Comparison of ENCODE assay signal across 16 cellular contexts in genomic region chr11:130635937-130636336, GRCh38.
DNase-seq lines count a peak whose midpoint lies in the region; FAIRE-seq and TF ChIP-seq lines count a peak whose summit lies in the region.
"Had no signal": no experiment of that assay in that cellular context is flagged by ENCODE, and none has a peak within 500 bp of the region (broad histone marks: within the 10 kb centered on the region; RNA-seq: fewer than 3 reads in every experiment).

No MANE protein-coding gene starts in this region.

- H3K79me1 ChIP-seq in mesendoderm (ENCODE audit: low read length): no peaks in the 10 kb centered on the region

- H3K56ac ChIP-seq in mesendoderm (ENCODE audit: low read length): no peak overlapping the region

- dilution Hi-C loops in keratinocyte (cut with MboI; ENCODE audit: extremely low pct_ligation_motif_present, low sequenced_read_pairs): no loop called here

- H2BK15ac ChIP-seq in mesendoderm (replicated peaks; ENCODE audit: low read depth): no peak overlapping the region

- H2AK5ac ChIP-seq in mesendoderm (ENCODE audit: low read length): no peak overlapping the region

- no peak overlapping the region for H3K4ac ChIP-seq in mesendoderm (ENCODE audit: low read depth, low read length)

- peak overlapping the region; percentile 39 for H3K9ac ChIP-seq in keratinocyte (ENCODE audit: control insufficient read depth, extremely low read depth, insufficient read depth, low read length)
- H3K9ac ChIP-seq in mesendoderm (ENCODE audit: low read length): no peak overlapping the region

- H2AFZ ChIP-seq in keratinocyte (ENCODE audit: control insufficient read depth, low read length): no peak overlapping the region

- TF ChIP-seq CTCF in keratinocyte (optimal IDR thresholded peaks at IDR 0.05 in 1 of 3, IDR thresholded peaks at IDR 0.05 in 1 of 3, conservative IDR thresholded peaks at IDR 0.05 in 1 of 3; ENCODE audit: extremely low read depth in 1 of 3, insufficient read depth in 2 of 3, low read length in 3 of 3) (no peak), vagina (IDR thresholded peaks at IDR 0.05) (no peak)

- no peak overlapping the region for H2BK120ac ChIP-seq in mesendoderm (ENCODE audit: low read depth, low read length)

- no peak overlapping the region for H4K5ac ChIP-seq in mesendoderm (ENCODE audit: low read length)

- no peak for FAIRE-seq in keratinocyte (lab: Jason Lieb, UNC)
- FAIRE-seq: HTR-8/SVneo had no signal

- no CpG with 5 or more reads among the region's 3 CpGs for WGBS in mesendoderm (ENCODE audit: extremely low coverage, insufficient coverage, low lambda C conversion rate)

- no peaks in the 10 kb centered on the region for H3K36me3 Mint-ChIP-seq in activated CD4-positive, alpha-beta T cell treated with anti-CD3 and anti-CD28 coated beads, Interleukin-2, amount 10 ng/mL, durations not matched to agents 24 days and 14 days (ENCODE audit: low read depth)
- no peaks in the 10 kb centered on the region for H3K36me3 Mint-ChIP-seq in activated CD4-positive, alpha-beta T cell treated with anti-CD3 and anti-CD28 coated beads, Interleukin-2, amount 10 ng/mL, durations not matched to agents 7 days and 5 days (ENCODE audit: low read depth)
- H3K36me3 Mint-ChIP-seq in activated T-helper 1 cell treated with anti-CD3 and anti-CD28 coated beads, Interleukin-12 subunit alpha, Interleukin-12 subunit beta, Interleukin-2, Interleukin-4 antibody, amounts not matched to agents 30 ng/mL and 10 ng/mL and 1 ng/mL, durations not matched to agents 14 hours and 24 hours and 36 hours (ENCODE audit: low read depth): peaks cover 2% of the 10 kb centered on the region
- H3K36me3 Mint-ChIP-seq: CD14-positive monocyte had no signal

- DNase-seq in activated CD4-positive, alpha-beta T cell treated with anti-CD3 and anti-CD28 coated beads, Interleukin-2, amount 10 ng/mL, durations not matched to agents 24 days and 14 days: no peak
- DNase-seq in activated CD4-positive, alpha-beta T cell treated with anti-CD3 and anti-CD28 coated beads, Interleukin-2, amount 10 ng/mL, durations not matched to agents 7 days and 5 days: no peak
- no peak for DNase-seq in activated T-helper 1 cell treated with anti-CD3 and anti-CD28 coated beads, Interleukin-12 subunit alpha, Interleukin-12 subunit beta, Interleukin-2, Interleukin-4 antibody, amounts not matched to agents 30 ng/mL and 10 ng/mL and 1 ng/mL, durations not matched to agents 14 hours and 24 hours and 36 hours (ENCODE audit: low spot score)
- DNase-seq in keratinocyte (ENCODE audit: low read depth, low spot score) (no peak), vagina (ENCODE audit: extremely low spot score in 2 of 2) (peak; percentile 49 to 81), mesendoderm (no peak), pons (ENCODE audit: low spot score) (no peak)
- no peak for DNase-seq in stimulated activated CD4-positive, alpha-beta T cell treated with anti-CD3 and anti-CD28 coated beads, Interleukin-2, amount 100 ng/mL, for 48 hours
- DNase-seq: 8988T, COR-L47, EL, NCI-H146, NCI-H524 had no signal

- no peak overlapping the region for H3K23ac ChIP-seq in mesendoderm (ENCODE audit: low read length)

- H3K4me1 ChIP-seq in keratinocyte (ENCODE audit: control insufficient read depth, extremely low read depth, insufficient read depth, low read length) (peaks cover 54% of the 10 kb centered on the region), vagina (peaks cover 10% of the 10 kb centered on the region), mesendoderm (ENCODE audit: control insufficient read depth, low read depth, low read length) (peaks cover 5% of the 10 kb centered on the region)
- H3K4me1 ChIP-seq: HAP-1 had no signal

- peak overlapping the region; percentile 80 for H3K27ac ChIP-seq in keratinocyte (ENCODE audit: control insufficient read depth, insufficient read depth, low read length)
- H3K27ac ChIP-seq in vagina: no peak overlapping the region
- no peak overlapping the region for H3K27ac ChIP-seq in mesendoderm (ENCODE audit: low read depth, low read length)

- CTCF ChIA-PET in activated CD4-positive, alpha-beta T cell treated with anti-CD3 and anti-CD28 coated beads, Interleukin-2, amount 10 ng/mL, durations not matched to agents 7 days and 5 days (lab: Charles Lee): interaction anchor here (0.7 kb wide), 1 partner anchor 1805 kb away, joined by 4 read pairs; no protein-coding TSS in a partner anchor

- no peak overlapping the region for H4K8ac ChIP-seq in mesendoderm (ENCODE audit: low read depth, low read length)

- H3K18ac ChIP-seq in mesendoderm (ENCODE audit: low read length): no peak overlapping the region

- H3K4me2 ChIP-seq in keratinocyte (ENCODE audit: control insufficient read depth, extremely low read depth, insufficient read depth, low read depth, low read length) (no peak overlapping the region), mesendoderm (ENCODE audit: low read length) (no peak overlapping the region)

- no peak overlapping the region for H3K4me3 ChIP-seq in keratinocyte (ENCODE audit: control insufficient read depth in 2 of 3, extremely low read depth in 1 of 3, insufficient read depth in 2 of 3, low read depth in 1 of 3, low read length in 3 of 3)
- no peak overlapping the region for H3K4me3 ChIP-seq in vagina
- H3K4me3 ChIP-seq in mesendoderm (ENCODE audit: low read length): no peak overlapping the region
- H3K4me3 ChIP-seq: HAP-1 had no signal

- H3K4me1 Mint-ChIP-seq in activated CD4-positive, alpha-beta T cell treated with anti-CD3 and anti-CD28 coated beads, Interleukin-2, amount 10 ng/mL, durations not matched to agents 24 days and 14 days: peaks cover 42% of the 10 kb centered on the region
- peaks cover 31% of the 10 kb centered on the region for H3K4me1 Mint-ChIP-seq in activated CD4-positive, alpha-beta T cell treated with anti-CD3 and anti-CD28 coated beads, Interleukin-2, amount 10 ng/mL, durations not matched to agents 7 days and 5 days
- peaks cover 59% of the 10 kb centered on the region for H3K4me1 Mint-ChIP-seq in activated T-helper 1 cell treated with anti-CD3 and anti-CD28 coated beads, Interleukin-12 subunit alpha, Interleukin-12 subunit beta, Interleukin-2, Interleukin-4 antibody, amounts not matched to agents 30 ng/mL and 10 ng/mL and 1 ng/mL, durations not matched to agents 14 hours and 24 hours and 36 hours (ENCODE audit: low read depth)
- H3K4me1 Mint-ChIP-seq: CD14-positive monocyte had no signal

- intact Hi-C loops in activated CD4-positive, alpha-beta T cell treated with anti-CD3 and anti-CD28 coated beads, Interleukin-2, amount 10 ng/mL, durations not matched to agents 24 days and 14 days (cut with micrococcal nuclease): no loop called here
- intact Hi-C loops in activated T-helper 1 cell treated with anti-CD3 and anti-CD28 coated beads, Interleukin-12 subunit alpha, Interleukin-12 subunit beta, Interleukin-2, Interleukin-4 antibody, amounts not matched to agents 30 ng/mL and 10 ng/mL and 1 ng/mL, durations not matched to agents 14 hours and 24 hours and 36 hours (cut with micrococcal nuclease): loop anchor here (10.0 kb wide), 2 partner anchors 229 to 279 kb away; partner anchors contain the start of gene SNX19
- intact Hi-C loops in vagina (cut with DNase I): no loop called here

- no peak overlapping the region for H3K4me3 Mint-ChIP-seq in activated CD4-positive, alpha-beta T cell treated with anti-CD3 and anti-CD28 coated beads, Interleukin-2, amount 10 ng/mL, durations not matched to agents 24 days and 14 days
- no peak overlapping the region for H3K4me3 Mint-ChIP-seq in activated CD4-positive, alpha-beta T cell treated with anti-CD3 and anti-CD28 coated beads, Interleukin-2, amount 10 ng/mL, durations not matched to agents 7 days and 5 days
- no peak overlapping the region for H3K4me3 Mint-ChIP-seq in activated T-helper 1 cell treated with anti-CD3 and anti-CD28 coated beads, Interleukin-12 subunit alpha, Interleukin-12 subunit beta, Interleukin-2, Interleukin-4 antibody, amounts not matched to agents 30 ng/mL and 10 ng/mL and 1 ng/mL, durations not matched to agents 14 hours and 24 hours and 36 hours
- H3K4me3 Mint-ChIP-seq: CD14-positive monocyte had no signal

- TF ChIP-seq POLR2A in vagina (IDR thresholded peaks at IDR 0.05): no peak

- H3K79me2 ChIP-seq in keratinocyte (ENCODE audit: control insufficient read depth, insufficient read depth, low read length) (no peaks in the 10 kb centered on the region), mesendoderm (ENCODE audit: control insufficient read depth, insufficient read depth, low read length) (no peaks in the 10 kb centered on the region)

- peaks cover 4% of the 10 kb centered on the region for H3K9me3 Mint-ChIP-seq in activated CD4-positive, alpha-beta T cell treated with anti-CD3 and anti-CD28 coated beads, Interleukin-2, amount 10 ng/mL, durations not matched to agents 24 days and 14 days
- no peaks in the 10 kb centered on the region for H3K9me3 Mint-ChIP-seq in activated CD4-positive, alpha-beta T cell treated with anti-CD3 and anti-CD28 coated beads, Interleukin-2, amount 10 ng/mL, durations not matched to agents 7 days and 5 days
- no peaks in the 10 kb centered on the region for H3K9me3 Mint-ChIP-seq in activated T-helper 1 cell treated with anti-CD3 and anti-CD28 coated beads, Interleukin-12 subunit alpha, Interleukin-12 subunit beta, Interleukin-2, Interleukin-4 antibody, amounts not matched to agents 30 ng/mL and 10 ng/mL and 1 ng/mL, durations not matched to agents 14 hours and 24 hours and 36 hours

- H3K36me3 ChIP-seq in keratinocyte (ENCODE audit: control insufficient read depth in 2 of 2, extremely low read depth in 1 of 2, insufficient read depth in 2 of 2, low read length in 2 of 2) (no peaks in the 10 kb centered on the region), vagina (no peaks in the 10 kb centered on the region), mesendoderm (ENCODE audit: control insufficient read depth, insufficient read depth, low read length) (no peaks in the 10 kb centered on the region)
- H3K36me3 ChIP-seq: HAP-1 had no signal

- H3K27me3 Mint-ChIP-seq in activated CD4-positive, alpha-beta T cell treated with anti-CD3 and anti-CD28 coated beads, Interleukin-2, amount 10 ng/mL, durations not matched to agents 24 days and 14 days: no peaks in the 10 kb centered on the region
- H3K27me3 Mint-ChIP-seq in activated CD4-positive, alpha-beta T cell treated with anti-CD3 and anti-CD28 coated beads, Interleukin-2, amount 10 ng/mL, durations not matched to agents 7 days and 5 days: no peaks in the 10 kb centered on the region
- H3K27me3 Mint-ChIP-seq in activated T-helper 1 cell treated with anti-CD3 and anti-CD28 coated beads, Interleukin-12 subunit alpha, Interleukin-12 subunit beta, Interleukin-2, Interleukin-4 antibody, amounts not matched to agents 30 ng/mL and 10 ng/mL and 1 ng/mL, durations not matched to agents 14 hours and 24 hours and 36 hours (ENCODE audit: insufficient read depth): no peaks in the 10 kb centered on the region

- H3K9me3 ChIP-seq in keratinocyte (ENCODE audit: control insufficient read depth, low read depth, low read length): no peaks in the 10 kb centered on the region
- no peaks in the 10 kb centered on the region for H3K9me3 ChIP-seq in vagina
- H3K9me3 ChIP-seq: HAP-1 had no signal

- H3K27ac Mint-ChIP-seq in activated CD4-positive, alpha-beta T cell treated with anti-CD3 and anti-CD28 coated beads, Interleukin-2, amount 10 ng/mL, durations not matched to agents 24 days and 14 days: peak overlapping the region; percentile 78
- no peak overlapping the region for H3K27ac Mint-ChIP-seq in activated CD4-positive, alpha-beta T cell treated with anti-CD3 and anti-CD28 coated beads, Interleukin-2, amount 10 ng/mL, durations not matched to agents 7 days and 5 days
- peak overlapping the region; percentile 22 for H3K27ac Mint-ChIP-seq in activated T-helper 1 cell treated with anti-CD3 and anti-CD28 coated beads, Interleukin-12 subunit alpha, Interleukin-12 subunit beta, Interleukin-2, Interleukin-4 antibody, amounts not matched to agents 30 ng/mL and 10 ng/mL and 1 ng/mL, durations not matched to agents 14 hours and 24 hours and 36 hours
- H3K27ac Mint-ChIP-seq: CD14-positive monocyte had no signal

- H3K27me3 ChIP-seq in keratinocyte (ENCODE audit: control insufficient read depth, extremely low read depth, insufficient read depth, low read length) (no peaks in the 10 kb centered on the region), vagina (no peaks in the 10 kb centered on the region), mesendoderm (ENCODE audit: insufficient read depth, low read length, poor library complexity) (no peaks in the 10 kb centered on the region)

- H2BK5ac ChIP-seq in mesendoderm (ENCODE audit: low read length): no peak overlapping the region

- POLR2A ChIA-PET in activated CD4-positive, alpha-beta T cell treated with anti-CD3 and anti-CD28 coated beads, Interleukin-2, amount 10 ng/mL, durations not matched to agents 7 days and 5 days (lab: Charles Lee): no interaction called here

- H4K20me1 ChIP-seq in keratinocyte (ENCODE audit: control insufficient read depth, extremely low read depth, insufficient read depth, low read length): no peaks in the 10 kb centered on the region

- H3K9me1 ChIP-seq in keratinocyte (ENCODE audit: control insufficient read depth, extremely low read depth, insufficient read depth, low read length): no peaks in the 10 kb centered on the region

Comparison
In these comparisons a context has a peak if more than half of its experiments do, and no peak if none do; other contexts are left out.
1. DNase-seq: peak in vagina (2 of 2); none in activated CD4-positive, alpha-beta T cell treated with anti-CD3 and anti-CD28 coated beads, Interleukin-2, amount 10 ng/mL, durations not matched to agents 24 days and 14 days (single experiment), activated CD4-positive, alpha-beta T cell treated with anti-CD3 and anti-CD28 coated beads, Interleukin-2, amount 10 ng/mL, durations not matched to agents 7 days and 5 days (single experiment), activated T-helper 1 cell treated with anti-CD3 and anti-CD28 coated beads, Interleukin-12 subunit alpha, Interleukin-12 subunit beta, Interleukin-2, Interleukin-4 antibody, amounts not matched to agents 30 ng/mL and 10 ng/mL and 1 ng/mL, durations not matched to agents 14 hours and 24 hours and 36 hours (single experiment), keratinocyte (single experiment), stimulated activated CD4-positive, alpha-beta T cell treated with anti-CD3 and anti-CD28 coated beads, Interleukin-2, amount 100 ng/mL, for 48 hours (0 of 2), mesendoderm (single experiment) and pons (single experiment).